24 cellular contexts compared by ENCODE assay signal in the genomic region with DNA sequence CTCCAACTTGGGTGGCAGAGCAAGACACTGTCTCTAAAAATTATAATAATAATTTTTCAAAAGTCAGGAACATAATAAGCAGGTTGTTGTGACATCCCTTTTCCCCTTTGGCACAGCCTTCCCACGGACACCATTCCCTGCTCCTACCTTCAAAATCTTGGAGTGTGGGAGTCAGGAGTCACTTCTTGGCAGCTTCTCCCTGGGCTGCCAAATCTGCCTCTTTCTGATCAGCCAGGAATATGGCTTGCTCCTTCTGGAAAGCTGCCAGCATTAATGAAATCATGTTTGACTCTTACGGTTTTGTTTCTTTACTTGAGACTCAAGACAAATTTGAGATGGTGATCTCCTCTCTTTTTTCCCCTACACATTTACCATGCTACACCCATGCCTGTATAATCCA.
A peak's percentile ranks its signal among the peaks of the same experiment; 100 is the strongest.
DNase-seq lines count a peak whose midpoint lies in the region; ATAC-seq and TF ChIP-seq lines count a peak whose summit lies in the region.
"Had no signal": no experiment of that assay in that cellular context is flagged by ENCODE, and none has a peak within 500 bp of the region (broad histone marks: within the 10 kb centered on the region; RNA-seq: fewer than 3 reads in every experiment).

No MANE protein-coding gene starts in this region.

- CTCF ChIA-PET in IMR-90 (lab: Yijun Ruan, JAX): interaction anchor here (0.6 to 1.1 kb wide), 3 partner anchors 17 to 278 kb away, joined by 3 read pairs; no protein-coding TSS in a partner anchor
- CTCF ChIA-PET in PC-3 (lab: Charles Lee): no interaction called here

- H3K14ac ChIP-seq in IMR-90 (replicated peaks; ENCODE audit: low read depth, low read length): no peak overlapping the region

- no peak overlapping the region for H3K23ac ChIP-seq in IMR-90 (ENCODE audit: low read depth, low read length)

- POLR2A ChIA-PET in IMR-90 (lab: Charles Lee; ENCODE audit: unreplicated experiment): no interaction called here
- POLR2A ChIA-PET in PC-3 (lab: Charles Lee; ENCODE audit: unreplicated experiment): no interaction called here

- intact Hi-C loops in IMR-90 (cut with micrococcal nuclease): loop anchor here (5.0 kb wide), 2 partner anchors 389 to 534 kb away; a partner anchor contains a TSS
- intact Hi-C loops in PC-3 (cut with micrococcal nuclease): loop anchor here (5.0 to 10.0 kb wide), 2 partner anchors 172 to 874 kb away; no protein-coding TSS in a partner anchor

- no peaks in the 10 kb centered on the region for H3F3A ChIP-seq in PC-3 (ENCODE audit: low read length, unreplicated experiment)

- WGBS in IMR-90 (ENCODE audit: extremely low coverage in 2 of 2, insufficient read length in 1 of 2), 2 experiments: no CpG with 5 or more reads among the region's 2 CpGs

- H4K5ac ChIP-seq in IMR-90 (ENCODE audit: low read depth, low read length): no peak overlapping the region

- H3K27me3 Mint-ChIP-seq in HFFc6 (ENCODE audit: insufficient read depth): peaks cover 5% of the 10 kb centered on the region
- H3K27me3 Mint-ChIP-seq: activated CD4-positive, alpha-beta T cell treated with anti-CD3 and anti-CD28 coated beads, Interleukin-2, amount 10 ng/mL, durations not matched to agents 24 days and 14 days; activated naive CD4-positive, alpha-beta T cell treated with anti-CD3 and anti-CD28 coated beads, Interleukin-2, amount 10 ng/mL, durations not matched to agents 7 days and 5 days had no signal

- H3K79me1 ChIP-seq in IMR-90 (ENCODE audit: low read depth in 1 of 2, low read length in 2 of 2): no peaks in the 10 kb centered on the region

- H3K36me3 ChIP-seq in IMR-90 (ENCODE audit: control insufficient read depth, insufficient read depth, low read length) (no peaks in the 10 kb centered on the region), PC-3 (ENCODE audit: low read depth, low read length) (no peaks in the 10 kb centered on the region)
- H3K36me3 ChIP-seq: neural progenitor cell, tibial nerve had no signal

- H2AK9ac ChIP-seq in IMR-90 (replicated peaks; ENCODE audit: low read depth, low read length, poor library complexity): no peak overlapping the region

- no peaks in the 10 kb centered on the region for H3K9me1 ChIP-seq in IMR-90 (ENCODE audit: insufficient read depth, low read length)

- H2AK5ac ChIP-seq in IMR-90 (ENCODE audit: low read depth, low read length): no peak overlapping the region

- H2BK5ac ChIP-seq in IMR-90 (ENCODE audit: low read depth, low read length, poor library complexity, severe bottlenecking): no peak overlapping the region

- no peak overlapping the region for H2BK15ac ChIP-seq in IMR-90 (ENCODE audit: low read depth, low read length)

- H3K9me3 ChIP-seq in IMR-90 (ENCODE audit: control insufficient read depth, insufficient read depth, low read length) (peaks cover 8% of the 10 kb centered on the region; the same call in 1 of the 2 replicates), PC-3 (ENCODE audit: low read length) (no peaks in the 10 kb centered on the region)
- H3K9me3 ChIP-seq: tibial nerve had no signal

- dilution Hi-C loops in IMR-90 (cut with HindIII; ENCODE audit: low sequenced_read_pairs, unreplicated experiment): no loop called here

- H3K27me3 ChIP-seq in IMR-90 (ENCODE audit: control insufficient read depth, insufficient read depth, low read length) (no peaks in the 10 kb centered on the region), PC-3 (ENCODE audit: low read length) (no peaks in the 10 kb centered on the region)
- H3K27me3 ChIP-seq: neural progenitor cell, tibial nerve had no signal

- no peak overlapping the region for H2BK20ac ChIP-seq in IMR-90 (ENCODE audit: low read depth, low read length)

- H3K4me3 ChIP-seq in IMR-90 (ENCODE audit: insufficient read depth, low read depth, low read length) (no peak overlapping the region), PC-3 (ENCODE audit: low read length) (no peak overlapping the region), choroid plexus epithelial cell (ENCODE audit: low read depth, low read length) (no peak overlapping the region), retinal pigment epithelial cell (ENCODE audit: low read length) (no peak overlapping the region)
- H3K4me3 ChIP-seq: GM12878, neural progenitor cell, tibial nerve had no signal

- H3K27ac Mint-ChIP-seq in HFFc6: no peak overlapping the region
- H3K27ac Mint-ChIP-seq: activated CD4-positive, alpha-beta T cell treated with anti-CD3 and anti-CD28 coated beads, Interleukin-2, amount 10 ng/mL, durations not matched to agents 24 days and 14 days; activated naive CD4-positive, alpha-beta T cell treated with anti-CD3 and anti-CD28 coated beads, Interleukin-2, amount 10 ng/mL, durations not matched to agents 7 days and 5 days; CD14-positive monocyte; neural progenitor cell had no signal

- H3K27ac ChIP-seq in IMR-90 (ENCODE audit: insufficient read depth, low read length): no peak overlapping the region
- no peak overlapping the region for H3K27ac ChIP-seq in PC-3 (ENCODE audit: low read length)
- H3K27ac ChIP-seq: neural progenitor cell, tibial nerve had no signal

- TF ChIP-seq CTCF in IMR-90 (conservative IDR thresholded peaks at IDR 0.05; ENCODE audit: low read depth, low read length) (no peak), PC-3 (conservative IDR thresholded peaks at IDR 0.05; ENCODE audit: low read depth, low read length) (no peak), choroid plexus epithelial cell (conservative IDR thresholded peaks at IDR 0.05; ENCODE audit: low read depth, low read length) (no peak), retinal pigment epithelial cell (conservative IDR thresholded peaks at IDR 0.05; ENCODE audit: low read depth, low read length) (no peak), HFFc6 (IDR thresholded peaks at IDR 0.05) (no peak)

- H3K9me3 Mint-ChIP-seq in HFFc6: peaks cover 9% of the 10 kb centered on the region
- H3K9me3 Mint-ChIP-seq: activated naive CD4-positive, alpha-beta T cell treated with anti-CD3 and anti-CD28 coated beads, Interleukin-2, amount 10 ng/mL, durations not matched to agents 7 days and 5 days had no signal

- BruUV-seq in IMR-90 (replicated peaks; lab: Mats Ljungman, UMichigan) (no TSS peak), PC-3 (replicated peaks; lab: Mats Ljungman, UMichigan) (no TSS peak)

- in situ Hi-C loops in IMR-90 (cut with MboI; ENCODE audit: low sequenced_read_pairs): no loop called here

- ATAC-seq in IMR-90 (ENCODE audit: low read depth) (no peak), PC-3 (no peak), HG02938 (IDR thresholded peaks at IDR 0.05; ENCODE audit: unreplicated experiment) (no peak)
- ATAC-seq: GM12878, right cardiac atrium had no signal

- no peaks in the 10 kb centered on the region for H3K79me2 ChIP-seq in PC-3 (ENCODE audit: low read length)

- H2BK120ac ChIP-seq in IMR-90 (ENCODE audit: low read depth, low read length): no peak overlapping the region

- H3K9ac ChIP-seq in IMR-90 (ENCODE audit: low read depth, low read length) (no peak overlapping the region), PC-3 (ENCODE audit: low read length) (no peak overlapping the region)
- H3K9ac ChIP-seq: neural progenitor cell had no signal

- no peak for TF ChIP-seq POLR2A in IMR-90 (IDR thresholded peaks at IDR 0.05; ENCODE audit: low read depth, low read length)

- no peaks in the 10 kb centered on the region for H3K4me1 Mint-ChIP-seq in HFFc6 (ENCODE audit: low read depth)
- H3K4me1 Mint-ChIP-seq: activated CD4-positive, alpha-beta T cell treated with anti-CD3 and anti-CD28 coated beads, Interleukin-2, amount 10 ng/mL, durations not matched to agents 24 days and 14 days; activated naive CD4-positive, alpha-beta T cell treated with anti-CD3 and anti-CD28 coated beads, Interleukin-2, amount 10 ng/mL, durations not matched to agents 7 days and 5 days; CD14-positive monocyte; neural progenitor cell had no signal

- peaks cover 6% of the 10 kb centered on the region for H3K36me3 Mint-ChIP-seq in HFFc6 (ENCODE audit: low read depth)
- H3K36me3 Mint-ChIP-seq: activated naive CD4-positive, alpha-beta T cell treated with anti-CD3 and anti-CD28 coated beads, Interleukin-2, amount 10 ng/mL, durations not matched to agents 7 days and 5 days; CD14-positive monocyte; neural progenitor cell had no signal

- no peak overlapping the region for H4K8ac ChIP-seq in IMR-90 (ENCODE audit: low read depth in 2 of 2, low read length in 2 of 2)

- H3K56ac ChIP-seq in IMR-90 (ENCODE audit: extremely low read depth, insufficient read depth, low read length): no peak overlapping the region

- no peak overlapping the region for H3K18ac ChIP-seq in IMR-90 (ENCODE audit: low read depth, low read length)

- no peaks in the 10 kb centered on the region for H4K20me1 ChIP-seq in IMR-90 (ENCODE audit: insufficient read depth, low read length)
- H4K20me1 ChIP-seq in PC-3 (ENCODE audit: low read length): no peaks in the 10 kb centered on the region

- no peaks in the 10 kb centered on the region for H3K9me2 ChIP-seq in PC-3 (replicated peaks; ENCODE audit: low read length)

- no peak overlapping the region for H3K4me3 Mint-ChIP-seq in HFFc6
- H3K4me3 Mint-ChIP-seq: activated CD4-positive, alpha-beta T cell treated with anti-CD3 and anti-CD28 coated beads, Interleukin-2, amount 10 ng/mL, durations not matched to agents 24 days and 14 days; activated naive CD4-positive, alpha-beta T cell treated with anti-CD3 and anti-CD28 coated beads, Interleukin-2, amount 10 ng/mL, durations not matched to agents 7 days and 5 days; CD14-positive monocyte; neural progenitor cell had no signal

- H3K4me2 ChIP-seq in IMR-90 (ENCODE audit: low read depth, low read length) (no peak overlapping the region), PC-3 (ENCODE audit: low read length) (no peak overlapping the region)
- H3K4me2 ChIP-seq: neural progenitor cell had no signal

- H2AFZ ChIP-seq in IMR-90 (replicated peaks; ENCODE audit: low read length, poor library complexity) (no peak overlapping the region), PC-3 (ENCODE audit: low read length) (no peak overlapping the region)
- H2AFZ ChIP-seq: neural progenitor cell had no signal

- no peak overlapping the region for H3K4ac ChIP-seq in IMR-90 (ENCODE audit: low read depth, low read length)

- no peak overlapping the region for H4K91ac ChIP-seq in IMR-90 (ENCODE audit: insufficient read depth, low read depth, low read length)

- DNase-seq in IMR-90: peak; percentile 56
- peak; percentile 38 for DNase-seq in PC-3
- DNase-seq in choroid plexus epithelial cell (ENCODE audit: low read depth): peak; percentile 70
- DNase-seq in retinal pigment epithelial cell (ENCODE audit: low read depth): peak; percentile 62
- no peak for DNase-seq in HFFc6
- DNase-seq in NCI-H146 (lab: John Stamatoyannopoulos, UW): no peak
- DNase-seq in A172 (ENCODE audit: low spot score): no peak
- DNase-seq: activated CD4-positive, alpha-beta T cell treated with anti-CD3 and anti-CD28 coated beads, Interleukin-2, amount 10 ng/mL, durations not matched to agents 24 days and 14 days; activated naive CD4-positive, alpha-beta T cell treated with anti-CD3 and anti-CD28 coated beads, Interleukin-2, amount 10 ng/mL, durations not matched to agents 7 days and 5 days; central memory CD4-positive, alpha-beta T cell; glutamatergic neuron; islet precursor cell; mesendoderm; NCI-H2081; right cardiac atrium; Right ventricle myocardium superior; stimulated activated CD4-positive, alpha-beta T cell treated with anti-CD3 and anti-CD28 coated beads, Interleukin-2, amount 100 ng/mL, for 48 hours; stimulated activated CD8-positive, alpha-beta memory T cell treated with anti-CD3 and anti-CD28 coated beads, Interleukin-4, amount 100 ng/mL, for 48 hours; T-helper 9 cell had no signal

- no peak for TF ChIP-seq RAD21 in IMR-90 (IDR thresholded peaks at IDR 0.05; ENCODE audit: low read length)

- H3K4me1 ChIP-seq in IMR-90 (ENCODE audit: control insufficient read depth, insufficient read depth, low read length) (no peaks in the 10 kb centered on the region), PC-3 (ENCODE audit: insufficient read depth, low read length) (no peaks in the 10 kb centered on the region)
- H3K4me1 ChIP-seq: tibial nerve had no signal

Comparison
In these comparisons a context has a peak if more than half of its experiments do, and no peak if none do; other contexts are left out.
1. DNase-seq: peak in IMR-90 (single experiment), PC-3 (single experiment), choroid plexus epithelial cell (single experiment) and retinal pigment epithelial cell (single experiment); none in HFFc6 (single experiment), NCI-H146 (single experiment) and A172 (single experiment).